Comparison of ENCODE assay signal across 8 cellular contexts in the genomic region with DNA sequence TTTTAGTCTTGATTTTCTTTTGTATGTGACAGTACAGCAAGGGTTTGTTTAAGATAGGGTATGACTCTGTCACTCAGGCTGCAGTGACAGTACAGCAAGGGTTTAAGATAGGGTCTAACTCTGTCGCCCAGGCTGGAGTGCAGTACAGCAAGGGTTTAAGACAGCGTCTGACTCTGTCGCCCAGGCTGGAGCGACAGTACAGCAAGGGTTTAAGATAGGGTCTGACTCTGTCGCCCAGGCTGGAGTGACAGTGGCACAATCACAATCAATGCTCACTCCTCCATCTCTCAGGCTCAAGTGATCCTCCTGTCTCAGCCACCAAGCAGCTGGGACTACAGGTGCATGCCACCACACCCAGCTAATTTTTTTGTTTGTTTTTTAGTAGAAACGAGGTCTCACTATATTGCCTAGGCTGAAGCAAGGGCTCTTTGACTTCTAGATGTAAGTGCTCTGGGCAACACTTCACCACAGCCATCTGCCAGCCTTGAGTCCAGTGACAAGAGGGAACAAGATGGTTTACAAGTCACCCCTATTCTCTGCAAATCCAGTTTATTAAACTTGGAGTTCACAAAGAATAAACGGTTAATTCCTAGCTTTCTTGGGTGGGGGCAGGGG. TPM values are rescaled to one million over a fixed set of nuclear protein-coding genes. Genes with fewer than 3 reads are reported as not detected.
DNase-seq lines count a peak whose midpoint lies in the region; ATAC-seq and TF ChIP-seq lines count a peak whose summit lies in the region.
"Had no signal": no experiment of that assay in that cellular context is flagged by ENCODE, and none has a peak within 500 bp of the region (broad histone marks: within the 10 kb centered on the region; RNA-seq: fewer than 3 reads in every experiment).

No MANE protein-coding gene starts in this region.

- no peaks in the 10 kb centered on the region for H3K9me3 Mint-ChIP-seq in stimulated activated effector memory CD8-positive, alpha-beta T cell treated with anti-CD3 and anti-CD28 coated beads, Interleukin-12 subunit alpha, Interleukin-12 subunit beta, amount 100 ng/mL, for 72 hours

- H3K4me1 Mint-ChIP-seq in stimulated activated effector memory CD8-positive, alpha-beta T cell treated with anti-CD3 and anti-CD28 coated beads, Interleukin-12 subunit alpha, Interleukin-12 subunit beta, amount 100 ng/mL, for 72 hours = peaks cover 27% of the 10 kb centered on the region

- TF ChIP-seq POLR2A in HCT116 (IDR thresholded peaks at IDR 0.05; ENCODE audit: borderline replicate concordance, extremely low read depth, insufficient read depth, insufficient read length) (no peak), gastroesophageal sphincter (IDR thresholded peaks at IDR 0.05) (no peak)

- WGBS in gastroesophageal sphincter (ENCODE audit: low coverage in 1 of 2), 2 donors = 20 to 33% methylated on average over 4 of the region's 7 CpGs

- peaks cover 6% of the 10 kb centered on the region for H3K36me3 Mint-ChIP-seq in stimulated activated effector memory CD8-positive, alpha-beta T cell treated with anti-CD3 and anti-CD28 coated beads, Interleukin-12 subunit alpha, Interleukin-12 subunit beta, amount 100 ng/mL, for 72 hours

- no peak overlapping the region for H2AFZ ChIP-seq in HCT116 (ENCODE audit: low read depth, low read length, poor library complexity, severe bottlenecking)

- CTCF ChIA-PET in HCT116 (lab: Charles Lee) = interaction anchor here (0.7 to 2.7 kb wide), 2 partner anchors 37 to 462 kb away, joined by 4 to 13 read pairs; no protein-coding TSS in a partner anchor

- POLR2A ChIA-PET in HCT116 (lab: Charles Lee) = no interaction called here

- H3K9me3 ChIP-seq in HCT116 (ENCODE audit: control insufficient read depth in 1 of 2, insufficient read depth in 1 of 2, low read depth in 1 of 2, low read length in 2 of 2) (no peaks in the 10 kb centered on the region), SJSA1 (replicated peaks) (no peaks in the 10 kb centered on the region), gastroesophageal sphincter (no peaks in the 10 kb centered on the region)

- H3K79me2 ChIP-seq in HCT116 (ENCODE audit: insufficient read depth, low read length) = peaks cover 5% of the 10 kb centered on the region; the same call in 1 of the 2 replicates

- RAD21 ChIA-PET in HCT116 (lab: Charles Lee; ENCODE audit: low non-redundant PET in 1 of 2, low total read pairs in 2 of 2, uncharacterized antibody in 2 of 2, unreplicated experiment in 2 of 2) = no interaction called here

- TF ChIP-seq CTCF in HCT116 (IDR thresholded peaks at IDR 0.05 in 2 of 3, conservative IDR thresholded peaks at IDR 0.05 in 1 of 3; ENCODE audit: borderline replicate concordance in 1 of 3, insufficient read depth in 1 of 3, low read depth in 2 of 3, low read length in 2 of 3) = no peak
- no peak for TF ChIP-seq CTCF in gastroesophageal sphincter (IDR thresholded peaks at IDR 0.05)
- no peak for TF ChIP-seq CTCF in GM10266 (IDR thresholded peaks at IDR 0.05; ENCODE audit: control insufficient read depth, insufficient read depth, low read depth, missing control alignments)

- peak overlapping the region; percentile 68 for H3K9ac ChIP-seq in HCT116 (ENCODE audit: low read length)

- peak overlapping the region; percentile 82 for H3K4me3 Mint-ChIP-seq in stimulated activated effector memory CD8-positive, alpha-beta T cell treated with anti-CD3 and anti-CD28 coated beads, Interleukin-12 subunit alpha, Interleukin-12 subunit beta, amount 100 ng/mL, for 72 hours

- intact Hi-C loops in HCT116 (cut with micrococcal nuclease) = no loop called here

- TF ChIP-seq RAD21 in HCT116 (IDR thresholded peaks at IDR 0.05; ENCODE audit: low read depth) = no peak

- ATAC-seq in HCT116 (peak; percentile 41), gastroesophageal sphincter (no peak), HG03342 (IDR thresholded peaks at IDR 0.05; ENCODE audit: unreplicated experiment) (no peak)
- ATAC-seq in stimulated activated effector memory CD8-positive, alpha-beta T cell treated with anti-CD3 and anti-CD28 coated beads, Interleukin-12 subunit alpha, Interleukin-12 subunit beta, amount 100 ng/mL, for 72 hours = no peak

- peaks cover 5 to 16% of the 10 kb centered on the region in 2 experiments for H3K36me3 ChIP-seq in HCT116 (ENCODE audit: control insufficient read depth in 1 of 2, insufficient read depth in 2 of 2, low read length in 2 of 2)
- peaks cover 14% of the 10 kb centered on the region for H3K36me3 ChIP-seq in SJSA1
- peaks cover 0 to 16% of the 10 kb centered on the region in 2 donors for H3K36me3 ChIP-seq in gastroesophageal sphincter
- H3K36me3 ChIP-seq: cardiac muscle cell had no signal

- H3K4me1 ChIP-seq in HCT116 (ENCODE audit: control insufficient read depth in 1 of 2, insufficient read depth in 2 of 2, low read length in 2 of 2) (peaks cover 17 to 42% of the 10 kb centered on the region in 2 experiments), SJSA1 (replicated peaks) (peaks cover 27% of the 10 kb centered on the region), gastroesophageal sphincter (peaks cover 0 to 30% (median 12%) of the 10 kb centered on the region in 3 donors)

- H3K27ac ChIP-seq in HCT116 (ENCODE audit: low read depth, low read length) = peak overlapping the region; percentile 93
- H3K27ac ChIP-seq in SJSA1 = peak overlapping the region; percentile 66
- H3K27ac ChIP-seq in gastroesophageal sphincter = peak overlapping the region in 3 of 4 donors; percentile 66 to 81 (median 74)
- H3K27ac ChIP-seq: cardiac muscle cell had no signal

- H4K20me1 ChIP-seq in HCT116 (ENCODE audit: insufficient read depth) = no peaks in the 10 kb centered on the region

- TF ChIP-seq EP300 in gastroesophageal sphincter (IDR thresholded peaks at IDR 0.05) = no peak

- DNase-seq in HCT116 (ENCODE audit: low read depth, low spot score) (no peak), SJSA1 (ENCODE audit: low read depth in 1 of 2, low spot score in 2 of 2) (peak in 1 of 2 experiments; percentile 39), NCI-H1048 (lab: John Stamatoyannopoulos, UW) (no peak), GM10266 (ENCODE audit: extremely low spot score) (no peak)
- no peak for DNase-seq in stimulated activated effector memory CD8-positive, alpha-beta T cell treated with anti-CD3 and anti-CD28 coated beads, Interleukin-12 subunit alpha, Interleukin-12 subunit beta, amount 100 ng/mL, for 72 hours (ENCODE audit: low spot score in 2 of 2)

- H3K27ac Mint-ChIP-seq in stimulated activated effector memory CD8-positive, alpha-beta T cell treated with anti-CD3 and anti-CD28 coated beads, Interleukin-12 subunit alpha, Interleukin-12 subunit beta, amount 100 ng/mL, for 72 hours = peak overlapping the region; percentile 17

- H3K4me3 ChIP-seq in HCT116 (replicated peaks in 1 of 2; ENCODE audit: low read depth in 1 of 2, low read length in 2 of 2) = peak overlapping the region; percentile 56
- peak overlapping the region; percentile 41 for H3K4me3 ChIP-seq in SJSA1
- peak overlapping the region; percentile 42 to 73 for H3K4me3 ChIP-seq in gastroesophageal sphincter

- H3K4me2 ChIP-seq in HCT116 (ENCODE audit: low read length) = peak overlapping the region; percentile 88

- BruUV-seq in HCT116 (replicated peaks; lab: Mats Ljungman, UMichigan) = no TSS peak

- H3K27me3 ChIP-seq in HCT116 (ENCODE audit: insufficient read depth, low read length) (no peaks in the 10 kb centered on the region), SJSA1 (replicated peaks) (peaks cover 16% of the 10 kb centered on the region; the same call in 1 of the 2 replicates), gastroesophageal sphincter (peaks cover 36% of the 10 kb centered on the region)

- no peaks in the 10 kb centered on the region for H3K9me2 ChIP-seq in HCT116 (ENCODE audit: insufficient read depth)

TF ChIP-seq in HCT116, 20 proteins besides CTCF, POLR2A, EP300 and RAD21 (continues in another document):
- TF ChIP-seq ZNF274 (IDR thresholded peaks at IDR 0.05; ENCODE audit: low read depth, low read length) = no peak
- TF ChIP-seq, protein P1, sequence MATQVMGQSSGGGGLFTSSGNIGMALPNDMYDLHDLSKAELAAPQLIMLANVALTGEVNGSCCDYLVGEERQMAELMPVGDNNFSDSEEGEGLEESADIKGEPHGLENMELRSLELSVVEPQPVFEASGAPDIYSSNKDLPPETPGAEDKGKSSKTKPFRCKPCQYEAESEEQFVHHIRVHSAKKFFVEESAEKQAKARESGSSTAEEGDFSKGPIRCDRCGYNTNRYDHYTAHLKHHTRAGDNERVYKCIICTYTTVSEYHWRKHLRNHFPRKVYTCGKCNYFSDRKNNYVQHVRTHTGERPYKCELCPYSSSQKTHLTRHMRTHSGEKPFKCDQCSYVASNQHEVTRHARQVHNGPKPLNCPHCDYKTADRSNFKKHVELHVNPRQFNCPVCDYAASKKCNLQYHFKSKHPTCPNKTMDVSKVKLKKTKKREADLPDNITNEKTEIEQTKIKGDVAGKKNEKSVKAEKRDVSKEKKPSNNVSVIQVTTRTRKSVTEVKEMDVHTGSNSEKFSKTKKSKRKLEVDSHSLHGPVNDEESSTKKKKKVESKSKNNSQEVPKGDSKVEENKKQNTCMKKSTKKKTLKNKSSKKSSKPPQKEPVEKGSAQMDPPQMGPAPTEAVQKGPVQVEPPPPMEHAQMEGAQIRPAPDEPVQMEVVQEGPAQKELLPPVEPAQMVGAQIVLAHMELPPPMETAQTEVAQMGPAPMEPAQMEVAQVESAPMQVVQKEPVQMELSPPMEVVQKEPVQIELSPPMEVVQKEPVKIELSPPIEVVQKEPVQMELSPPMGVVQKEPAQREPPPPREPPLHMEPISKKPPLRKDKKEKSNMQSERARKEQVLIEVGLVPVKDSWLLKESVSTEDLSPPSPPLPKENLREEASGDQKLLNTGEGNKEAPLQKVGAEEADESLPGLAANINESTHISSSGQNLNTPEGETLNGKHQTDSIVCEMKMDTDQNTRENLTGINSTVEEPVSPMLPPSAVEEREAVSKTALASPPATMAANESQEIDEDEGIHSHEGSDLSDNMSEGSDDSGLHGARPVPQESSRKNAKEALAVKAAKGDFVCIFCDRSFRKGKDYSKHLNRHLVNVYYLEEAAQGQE (IDR thresholded peaks at IDR 0.05; ENCODE audit: low read depth) = no peak
- TF ChIP-seq EZH2phosphoT487 (IDR thresholded peaks at IDR 0.05; ENCODE audit: borderline replicate concordance) = no peak
- TF ChIP-seq POLR2AphosphoS5 (IDR thresholded peaks at IDR 0.05; ENCODE audit: low read depth, low read length) = no peak

RNA-seq across cellular contexts. Expression of a gene that starts 1.0 kb away (rescaled TPM):
- total RNA-seq in HCT116 (2021; ENCODE audit: unreplicated experiment) = 10.4 TPM
- polyA plus RNA-seq in HCT116 (2012) = 4.8 and 6.2 TPM in 2 replicates
- 0.82 and 5.3 TPM in 2 replicates for total RNA-seq in SJSA1 (2014; rRNA removed; shearing (Covaris generic))
- 1 to 10 TPM in 2 of 4 donors, under 1 TPM in 2; 0.47 to 6.9 (median 1.1) TPM for total RNA-seq in gastroesophageal sphincter

RNA-seq across cellular contexts. Expression of a gene that starts 15.7 kb away (rescaled TPM):
- total RNA-seq in HCT116 (2021; ENCODE audit: unreplicated experiment) (2.4 TPM), gastroesophageal sphincter (10 to 100 TPM in 2 of 4 donors, 1 to 10 TPM in 1, under 1 TPM in 1; 0.47 to 11.8 (median 7.5) TPM)
- 0.91 and 1.3 TPM in 2 replicates for polyA plus RNA-seq in HCT116 (2012)
- 1.9 and 4.0 TPM in 2 replicates for total RNA-seq in SJSA1 (2014; rRNA removed; shearing (Covaris generic))

RNA-seq across cellular contexts. Expression of a gene that starts 53.6 kb away (rescaled TPM):
- total RNA-seq in HCT116 (2021; ENCODE audit: unreplicated experiment) (207 TPM), gastroesophageal sphincter (100 to 1,000 TPM; 221 to 322 (median 237) TPM)
- polyA plus RNA-seq in HCT116 (2012) = 74.6 and 94.6 TPM in 2 replicates
- total RNA-seq in SJSA1 (2014; rRNA removed; shearing (Covaris generic)) = 160 and 201 TPM in 2 replicates
